14 cellular contexts compared by ENCODE assay signal in the genomic region with DNA sequence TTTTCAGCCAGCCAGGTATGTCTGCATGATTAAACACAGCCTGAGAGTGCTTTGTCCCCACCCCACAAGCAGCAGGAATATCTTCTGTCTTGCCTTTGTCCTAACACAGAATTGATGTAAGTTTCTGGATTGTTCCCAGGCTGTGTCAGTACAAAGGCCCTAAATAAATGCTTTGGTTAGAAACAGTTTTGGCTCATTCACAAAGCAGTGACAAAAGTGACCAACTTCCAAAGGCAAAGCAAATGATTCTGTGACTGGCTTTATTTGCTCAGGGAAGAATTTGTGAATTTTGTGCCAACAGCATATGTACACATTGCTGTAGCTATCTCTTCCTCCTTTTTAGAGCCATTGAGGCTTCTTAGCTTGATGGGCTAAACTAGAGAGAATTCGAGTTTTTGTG.
DNase-seq lines count a peak whose midpoint lies in the region; ATAC-seq and TF ChIP-seq lines count a peak whose summit lies in the region.
"Had no signal": no experiment of that assay in that cellular context is flagged by ENCODE, and none has a peak within 500 bp of the region (broad histone marks: within the 10 kb centered on the region; RNA-seq: fewer than 3 reads in every experiment).

No MANE protein-coding gene starts in this region.

- H3K4me3 Mint-ChIP-seq in natural killer cell treated with Interleukin-12 subunit alpha and Interleukin-12 subunit beta and Interleukin-15 and Interleukin-18, amount 100 ng/mL, for 72 hours = no peak overlapping the region
- H3K4me3 Mint-ChIP-seq: CD4-positive, alpha-beta memory T cell had no signal

- H3K27ac Mint-ChIP-seq in natural killer cell treated with Interleukin-12 subunit alpha and Interleukin-12 subunit beta and Interleukin-15 and Interleukin-18, amount 100 ng/mL, for 72 hours = no peak overlapping the region
- H3K27ac Mint-ChIP-seq: CD4-positive, alpha-beta memory T cell had no signal

- peak in 1 of 56 donors; percentile 19 for TF ChIP-seq CTCF in dorsolateral prefrontal cortex (IDR thresholded peaks at IDR 0.05 in 54 of 56, conservative IDR thresholded peaks at IDR 0.05 in 2 of 56; ENCODE audit: low read depth in 1 of 56, partially characterized antibody in 56 of 56)
- no peak for TF ChIP-seq CTCF in right lobe of liver (IDR thresholded peaks at IDR 0.05)

- H3K36me3 ChIP-seq in right lobe of liver = no peaks in the 10 kb centered on the region
- H3K36me3 ChIP-seq: BE2C had no signal

- H3K27ac ChIP-seq in dorsolateral prefrontal cortex (peak overlapping the region; percentile 31 to 97 (median 90)), right lobe of liver (peak overlapping the region in 1 of 3 donors; percentile 10)

- ATAC-seq in right lobe of liver (peak; percentile 93 to 97 (median 96)), HG03135 (IDR thresholded peaks at IDR 0.05; ENCODE audit: unreplicated experiment) (no peak), HG03432 (IDR thresholded peaks at IDR 0.05; ENCODE audit: unreplicated experiment) (no peak)
- ATAC-seq in natural killer cell treated with Interleukin-12 subunit alpha and Interleukin-12 subunit beta and Interleukin-15 and Interleukin-18, amount 100 ng/mL, for 72 hours = no peak

- H3K4me3 ChIP-seq in dorsolateral prefrontal cortex (peak overlapping the region in 1 of 59 donors; percentile 15), right lobe of liver (no peak overlapping the region)

- no peaks in the 10 kb centered on the region for H3K9me3 ChIP-seq in right lobe of liver
- H3K9me3 ChIP-seq: BE2C, SK-N-SH had no signal

- intact Hi-C loops in dorsolateral prefrontal cortex (cut with DNase I) = loop anchor here (2.0 to 5.0 kb wide), 2 partner anchors 65 to 135 kb away; partner anchors contain the start of gene PLPPR1 (in 1 of the 2)
- intact Hi-C loops in right lobe of liver (cut with DNase I) = no loop called here

- DNase-seq in NCI-H69 (lab: John Stamatoyannopoulos, UW) = peak; percentile 92
- DNase-seq in dorsolateral prefrontal cortex = no peak
- peak in 1 of 3 donors; percentile 46 for DNase-seq in right lobe of liver
- peak; percentile 94 for DNase-seq in superior temporal gyrus (ENCODE audit: extremely low spot score)
- no peak for DNase-seq in natural killer cell treated with Interleukin-12 subunit alpha and Interleukin-12 subunit beta and Interleukin-15 and Interleukin-18, amount 100 ng/mL, for 72 hours (ENCODE audit: low spot score)
- DNase-seq: BE2C; CD4-positive, alpha-beta memory T cell; GF-D8; NCI-H2107; NCI-H226; NCI-H748 treated with DMSO at 0.1 percent for 48 hours; SK-N-SH had no signal

- H3K4me1 Mint-ChIP-seq in natural killer cell treated with Interleukin-12 subunit alpha and Interleukin-12 subunit beta and Interleukin-15 and Interleukin-18, amount 100 ng/mL, for 72 hours (ENCODE audit: low read depth in 2 of 2) = no peaks in the 10 kb centered on the region
- H3K4me1 Mint-ChIP-seq: CD4-positive, alpha-beta memory T cell had no signal

- no peak for TF ChIP-seq POLR2A in right lobe of liver (IDR thresholded peaks at IDR 0.05)

- H3K4me1 ChIP-seq in right lobe of liver = peaks cover 0 to 12% (median 2%) of the 10 kb centered on the region in 4 donors
- H3K4me1 ChIP-seq: BE2C had no signal

- no peaks in the 10 kb centered on the region for H3K36me3 Mint-ChIP-seq in natural killer cell treated with Interleukin-12 subunit alpha and Interleukin-12 subunit beta and Interleukin-15 and Interleukin-18, amount 100 ng/mL, for 72 hours
- H3K36me3 Mint-ChIP-seq: CD4-positive, alpha-beta memory T cell had no signal

- H3K27me3 Mint-ChIP-seq in natural killer cell treated with Interleukin-12 subunit alpha and Interleukin-12 subunit beta and Interleukin-15 and Interleukin-18, amount 100 ng/mL, for 72 hours = peaks cover 0 to 6% of the 10 kb centered on the region in 2 donors
- H3K27me3 Mint-ChIP-seq: CD4-positive, alpha-beta memory T cell had no signal

- H3K9me3 Mint-ChIP-seq in natural killer cell treated with Interleukin-12 subunit alpha and Interleukin-12 subunit beta and Interleukin-15 and Interleukin-18, amount 100 ng/mL, for 72 hours = peaks cover 11% of the 10 kb centered on the region

- WGBS in right lobe of liver (ENCODE audit: insufficient coverage, low coverage, low lambda C conversion rate, missing lambda C conversion rate) = 19% methylated on average over 1 of the region's 1 CpG

- H3K27me3 ChIP-seq in dorsolateral prefrontal cortex (no peaks in the 10 kb centered on the region), right lobe of liver (no peaks in the 10 kb centered on the region)
- H3K27me3 ChIP-seq: BE2C had no signal

Comparison
In these comparisons a context has a peak if more than half of its experiments do, and no peak if none do; other contexts are left out.
1. DNase-seq: peak in NCI-H69 (single experiment) and superior temporal gyrus (single experiment); none in dorsolateral prefrontal cortex (0 of 10) and natural killer cell treated with Interleukin-12 subunit alpha and Interleukin-12 subunit beta and Interleukin-15 and Interleukin-18, amount 100 ng/mL, for 72 hours (single experiment).
2. ATAC-seq: peak in right lobe of liver (4 of 4); none in HG03135 (single experiment), natural killer cell treated with Interleukin-12 subunit alpha and Interleukin-12 subunit beta and Interleukin-15 and Interleukin-18, amount 100 ng/mL, for 72 hours (0 of 2) and HG03432 (single experiment).
3. intact Hi-C loops: an anchor here in dorsolateral prefrontal cortex (2.0 to 5.0 kb wide); none called in right lobe of liver.